Comparison of ENCODE assay signal across 21 cellular contexts in the genomic region with DNA sequence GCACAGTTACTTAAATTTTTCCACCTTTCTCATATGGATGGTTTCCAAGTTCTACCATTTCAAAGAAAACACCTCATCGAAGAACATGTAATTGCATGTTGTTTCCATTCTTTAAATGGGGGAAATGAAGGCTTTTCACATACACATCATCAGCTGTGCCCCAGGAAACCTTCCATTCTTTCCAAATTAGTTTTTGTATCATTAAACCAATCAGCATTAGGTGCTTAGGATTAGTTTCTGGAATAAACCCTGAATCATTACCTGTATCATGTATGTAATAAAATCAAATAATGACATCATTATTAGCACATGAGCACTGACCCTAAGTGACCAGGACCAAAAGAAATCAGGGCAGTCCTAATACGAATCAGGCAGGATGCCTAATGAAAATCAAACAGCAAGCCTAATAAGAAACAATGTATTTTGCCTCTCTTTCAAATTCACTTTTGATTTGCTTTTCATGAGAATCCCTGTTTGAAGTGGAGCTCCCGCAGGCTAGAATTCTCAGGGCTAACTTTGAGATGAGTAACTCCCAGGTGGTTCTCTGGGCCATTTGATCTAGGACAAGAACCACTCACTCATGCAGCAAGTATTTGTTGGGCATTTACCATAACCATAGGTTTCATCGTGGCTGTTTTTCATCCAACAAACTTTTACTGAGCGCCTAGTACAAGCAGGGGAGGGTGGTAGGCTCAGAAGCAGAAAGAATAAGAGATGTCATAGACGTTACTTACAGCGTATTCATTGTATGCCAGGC.
DNase-seq lines count a peak whose midpoint lies in the region; ATAC-seq and TF ChIP-seq lines count a peak whose summit lies in the region.
"Had no signal": no experiment of that assay in that cellular context is flagged by ENCODE, and none has a peak within 500 bp of the region (broad histone marks: within the 10 kb centered on the region; RNA-seq: fewer than 3 reads in every experiment).

No MANE protein-coding gene starts in this region.

- TF ChIP-seq POLR2A in ovary (IDR thresholded peaks at IDR 0.05): no peak

- TF ChIP-seq CTCF in astrocyte of the spinal cord (IDR thresholded peaks at IDR 0.05; ENCODE audit: low read depth, low read length) (no peak), ovary (IDR thresholded peaks at IDR 0.05) (no peak)

- H3K27me3 ChIP-seq in HUES6 (ENCODE audit: control insufficient read depth, insufficient read depth, low read length) (no peaks in the 10 kb centered on the region), ovary (no peaks in the 10 kb centered on the region), aorta (ENCODE audit: control insufficient read depth in 1 of 2, insufficient read depth in 2 of 2, low read length in 1 of 2) (no peaks in the 10 kb centered on the region)
- H3K27me3 ChIP-seq: BLaER1, esophagus squamous epithelium, gastroesophageal sphincter, Peyer's patch, right atrium auricular region had no signal

- TF ChIP-seq EP300 in ovary (IDR thresholded peaks at IDR 0.05): no peak

- DNase-seq in Daoy (ENCODE audit: low read depth) (peak; percentile 6), astrocyte of the spinal cord (ENCODE audit: low read depth, low spot score) (peak; percentile 14), islet precursor cell (peak; percentile 79), ovary (no peak), DMS114 treated with DMSO at 0.1 percent for 48 hours (lab: John Stamatoyannopoulos, UW; ENCODE audit: unreplicated experiment) (no peak), aorta (no peak), substantia nigra (lab: John Stamatoyannopoulos, UW) (no peak)
- DNase-seq: activated CD4-positive, alpha-beta T cell treated with anti-CD3 and anti-CD28 coated beads, Interleukin-2, amount 10 ng/mL, durations not matched to agents 7 days and 5 days; effector memory CD8-positive, alpha-beta T cell; esophagus squamous epithelium; left colon; naive thymus-derived CD4-positive, alpha-beta T cell; NCI-H1930; NCI-H345; Peyer's patch; T-helper 17 cell had no signal

- intact Hi-C loops in ovary (cut with DNase I) (no loop called here), aorta (cut with DNase I) (no loop called here)

- WGBS in ovary, 3 donors: 79 to 86% (median 84%) methylated on average over 7 of the region's 7 CpGs
- 76 to 78% methylated on average over 7 of the region's 7 CpGs for WGBS in aorta, 2 donors

- H3K4me3 ChIP-seq in HUES6 (ENCODE audit: low read depth, low read length) (no peak overlapping the region), astrocyte of the spinal cord (ENCODE audit: low read depth, low read length) (no peak overlapping the region), ovary (no peak overlapping the region), aorta (ENCODE audit: low read length in 2 of 2) (no peak overlapping the region)
- H3K4me3 ChIP-seq: BLaER1, esophagus squamous epithelium, gastroesophageal sphincter, Peyer's patch, right atrium auricular region had no signal

- H3K27ac ChIP-seq in HUES6 (ENCODE audit: low read depth, low read length) (peak overlapping the region; percentile 70), ovary (no peak overlapping the region), aorta (ENCODE audit: low read depth in 1 of 2, low read length in 2 of 2) (no peak overlapping the region), substantia nigra (ENCODE audit: low read depth, low read length, poor library complexity, severe bottlenecking) (no peak overlapping the region)
- H3K27ac ChIP-seq: BLaER1, esophagus squamous epithelium, gastroesophageal sphincter, Peyer's patch, right atrium auricular region, VCaP had no signal

- H3K9ac ChIP-seq in HUES6 (ENCODE audit: low read length): peak overlapping the region; percentile 34
- H3K9ac ChIP-seq: BLaER1 had no signal

- in situ Hi-C loops in astrocyte of the spinal cord (cut with HindIII; ENCODE audit: low sequenced_read_pairs): no loop called here

- no peaks in the 10 kb centered on the region for H3K36me3 ChIP-seq in HUES6 (ENCODE audit: control insufficient read depth, insufficient read depth, low read length)
- H3K36me3 ChIP-seq in ovary: no peaks in the 10 kb centered on the region
- H3K36me3 ChIP-seq in aorta (ENCODE audit: control insufficient read depth in 1 of 2, insufficient read depth in 2 of 2, low read length in 1 of 2): no peaks in the 10 kb centered on the region
- H3K36me3 ChIP-seq: BLaER1, esophagus squamous epithelium, gastroesophageal sphincter, Peyer's patch, right atrium auricular region had no signal

- H3K9me3 ChIP-seq in HUES6 (ENCODE audit: control insufficient read depth, insufficient read depth, low read depth, low read length): no peaks in the 10 kb centered on the region
- H3K9me3 ChIP-seq in ovary: no peaks in the 10 kb centered on the region
- H3K9me3 ChIP-seq in aorta (ENCODE audit: control insufficient read depth, low read length): no peaks in the 10 kb centered on the region
- H3K9me3 ChIP-seq: BLaER1, esophagus squamous epithelium, gastroesophageal sphincter, Peyer's patch, right atrium auricular region had no signal

- ATAC-seq in aorta (ENCODE audit: low FRiP score): no peak
- ATAC-seq: effector memory CD8-positive, alpha-beta T cell; gastroesophageal sphincter; left colon; naive thymus-derived CD4-positive, alpha-beta T cell; T-helper 17 cell had no signal

- H3K4me1 ChIP-seq in HUES6 (ENCODE audit: control insufficient read depth, insufficient read depth, low read length): peaks cover 36% of the 10 kb centered on the region
- H3K4me1 ChIP-seq in ovary (ENCODE audit: insufficient read depth): no peaks in the 10 kb centered on the region
- H3K4me1 ChIP-seq in aorta (ENCODE audit: control insufficient read depth in 1 of 2, insufficient read depth in 2 of 2, low read length in 2 of 2): no peaks in the 10 kb centered on the region
- H3K4me1 ChIP-seq: BLaER1, esophagus squamous epithelium, gastroesophageal sphincter, Peyer's patch, right atrium auricular region had no signal

Comparison
In these comparisons a context has a peak if more than half of its experiments do, and no peak if none do; other contexts are left out.
1. DNase-seq: peak in Daoy (single experiment), astrocyte of the spinal cord (single experiment) and islet precursor cell (single experiment); none in ovary (0 of 5), DMS114 treated with DMSO at 0.1 percent for 48 hours (single experiment), aorta (0 of 2) and substantia nigra (0 of 49).